8 cellular contexts compared by ENCODE assay signal in the genomic region with DNA sequence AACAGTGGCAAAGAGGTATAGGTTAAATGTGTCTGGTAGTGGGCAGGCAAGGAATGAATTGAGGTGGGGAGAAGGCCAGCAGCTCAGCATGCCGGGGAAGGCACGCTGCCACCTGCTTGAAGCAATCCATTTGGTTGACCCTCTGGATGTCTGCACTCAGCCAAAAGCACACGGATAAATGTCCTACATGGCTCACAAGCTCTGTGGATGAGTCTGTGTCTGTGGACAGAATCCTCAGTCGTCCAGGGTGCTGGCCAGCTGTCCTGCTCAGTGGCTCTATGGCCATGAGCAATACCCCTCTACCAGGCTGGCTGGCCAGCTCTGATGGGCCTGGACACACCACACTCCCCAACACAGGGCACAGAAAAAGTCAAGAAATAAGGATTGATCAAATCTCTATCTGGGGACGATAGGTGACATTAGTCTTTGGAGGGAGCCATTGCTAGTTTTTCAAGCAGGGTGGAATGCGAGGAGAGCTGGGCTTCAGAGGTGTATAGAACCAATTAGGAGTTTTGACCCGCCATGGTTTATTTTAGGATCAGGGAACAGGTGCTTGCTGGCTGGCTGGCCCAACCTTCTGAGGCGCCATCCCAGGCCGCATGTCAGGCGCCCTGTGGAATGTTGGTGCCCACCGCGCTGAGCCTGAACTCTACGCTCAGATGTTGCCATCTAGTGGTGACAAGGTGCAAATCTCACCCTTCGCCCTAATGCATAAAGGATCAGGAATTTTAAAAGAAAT.
DNase-seq lines count a peak whose midpoint lies in the region; ATAC-seq, FAIRE-seq and TF ChIP-seq lines count a peak whose summit lies in the region.

No MANE protein-coding gene starts in this region.

- H3K27ac Mint-ChIP-seq in activated CD8-positive, alpha-beta T cell treated with anti-CD3 and anti-CD28 coated beads, Interleukin-2, amount 10 ng/mL, durations not matched to agents 7 days and 5 days = no peak overlapping the region
- no peak overlapping the region for H3K27ac Mint-ChIP-seq in progenitor cell of endocrine pancreas

- TF ChIP-seq CTCF in progenitor cell of endocrine pancreas (IDR thresholded peaks at IDR 0.05; ENCODE audit: unreplicated experiment) = peak; percentile 96

- peak; percentile 78 for FAIRE-seq in A204.1 (lab: Jason Lieb, UNC)

- no peaks in the 10 kb centered on the region for H3K9me3 Mint-ChIP-seq in activated CD8-positive, alpha-beta T cell treated with anti-CD3 and anti-CD28 coated beads, Interleukin-2, amount 10 ng/mL, durations not matched to agents 7 days and 5 days (ENCODE audit: insufficient read depth)
- no peaks in the 10 kb centered on the region for H3K9me3 Mint-ChIP-seq in progenitor cell of endocrine pancreas (ENCODE audit: low read depth)

- ATAC-seq in activated CD8-positive, alpha-beta T cell treated with anti-CD3 and anti-CD28 coated beads, Interleukin-2, amount 10 ng/mL, durations not matched to agents 7 days and 5 days = no peak
- no peak for ATAC-seq in GM21717 (IDR thresholded peaks at IDR 0.05; ENCODE audit: unreplicated experiment)

- POLR2A ChIA-PET in HEK293T (lab: Yijun Ruan, JAX) = no interaction called here
- POLR2A ChIA-PET in activated CD8-positive, alpha-beta T cell treated with anti-CD3 and anti-CD28 coated beads, Interleukin-2, amount 10 ng/mL, durations not matched to agents 7 days and 5 days (lab: Charles Lee) = no interaction called here

- DNase-seq in EH (ENCODE audit: low read depth) (peak; percentile 74), HEK293T (ENCODE audit: extremely low spot score) (peak; percentile 68), NCI-H1694 (lab: John Stamatoyannopoulos, UW) (peak; percentile 37), glomerular visceral epithelial cell (ENCODE audit: extremely low spot score) (peak; percentile 75), progenitor cell of endocrine pancreas (ENCODE audit: low spot score, unreplicated experiment) (peak; percentile 49)
- DNase-seq in activated CD8-positive, alpha-beta T cell treated with anti-CD3 and anti-CD28 coated beads, Interleukin-2, amount 10 ng/mL, durations not matched to agents 7 days and 5 days = peak; percentile 30

- no peaks in the 10 kb centered on the region for H3K4me1 Mint-ChIP-seq in activated CD8-positive, alpha-beta T cell treated with anti-CD3 and anti-CD28 coated beads, Interleukin-2, amount 10 ng/mL, durations not matched to agents 7 days and 5 days (ENCODE audit: low read depth)
- no peaks in the 10 kb centered on the region for H3K4me1 Mint-ChIP-seq in progenitor cell of endocrine pancreas (ENCODE audit: low read depth)

- no peaks in the 10 kb centered on the region for H3K27me3 Mint-ChIP-seq in activated CD8-positive, alpha-beta T cell treated with anti-CD3 and anti-CD28 coated beads, Interleukin-2, amount 10 ng/mL, durations not matched to agents 7 days and 5 days (ENCODE audit: low read depth)
- peaks cover 3% of the 10 kb centered on the region for H3K27me3 Mint-ChIP-seq in progenitor cell of endocrine pancreas

- H3K4me3 Mint-ChIP-seq in activated CD8-positive, alpha-beta T cell treated with anti-CD3 and anti-CD28 coated beads, Interleukin-2, amount 10 ng/mL, durations not matched to agents 7 days and 5 days = no peak overlapping the region
- H3K4me3 Mint-ChIP-seq in progenitor cell of endocrine pancreas (ENCODE audit: low read depth) = no peak overlapping the region

- CTCF ChIA-PET in HEK293T (lab: Yijun Ruan, JAX) = interaction anchor here (3.2 kb wide), 1 partner anchor 1166 kb away, joined by 13 read pairs; the partner anchor contains the start of gene IGFBP3
- CTCF ChIA-PET in activated CD8-positive, alpha-beta T cell treated with anti-CD3 and anti-CD28 coated beads, Interleukin-2, amount 10 ng/mL, durations not matched to agents 7 days and 5 days (lab: Charles Lee) = interaction anchor here (0.8 to 3.4 kb wide), 4 partner anchors 1165 to 1198 kb away, joined by 3 to 22 read pairs (median 4); no protein-coding TSS in a partner anchor

- no peaks in the 10 kb centered on the region for H3K36me3 Mint-ChIP-seq in activated CD8-positive, alpha-beta T cell treated with anti-CD3 and anti-CD28 coated beads, Interleukin-2, amount 10 ng/mL, durations not matched to agents 7 days and 5 days (ENCODE audit: low read depth)
- H3K36me3 Mint-ChIP-seq in progenitor cell of endocrine pancreas (ENCODE audit: insufficient read depth) = no peaks in the 10 kb centered on the region

TF ChIP-seq in HEK293T, 16 proteins besides CTCF, POLR2A, EP300 and RAD21:
- TF ChIP-seq LEF1 (IDR thresholded peaks at IDR 0.05; ENCODE audit: borderline replicate concordance) (no peak), NFRKB (IDR thresholded peaks at IDR 0.05) (no peak), SUZ12 (IDR thresholded peaks at IDR 0.05) (no peak), ELF4 (IDR thresholded peaks at IDR 0.05) (no peak), BHLHE40 (IDR thresholded peaks at IDR 0.05; ENCODE audit: borderline replicate concordance) (no peak), ZNF384 (IDR thresholded peaks at IDR 0.05) (no peak), TARDBP (IDR thresholded peaks at IDR 0.05) (no peak), FOXM1 (IDR thresholded peaks at IDR 0.05; ENCODE audit: borderline replicate concordance) (no peak), ARNT (IDR thresholded peaks at IDR 0.05) (no peak), SP1 (IDR thresholded peaks at IDR 0.05) (no peak)
- TF ChIP-seq, protein P1, sequence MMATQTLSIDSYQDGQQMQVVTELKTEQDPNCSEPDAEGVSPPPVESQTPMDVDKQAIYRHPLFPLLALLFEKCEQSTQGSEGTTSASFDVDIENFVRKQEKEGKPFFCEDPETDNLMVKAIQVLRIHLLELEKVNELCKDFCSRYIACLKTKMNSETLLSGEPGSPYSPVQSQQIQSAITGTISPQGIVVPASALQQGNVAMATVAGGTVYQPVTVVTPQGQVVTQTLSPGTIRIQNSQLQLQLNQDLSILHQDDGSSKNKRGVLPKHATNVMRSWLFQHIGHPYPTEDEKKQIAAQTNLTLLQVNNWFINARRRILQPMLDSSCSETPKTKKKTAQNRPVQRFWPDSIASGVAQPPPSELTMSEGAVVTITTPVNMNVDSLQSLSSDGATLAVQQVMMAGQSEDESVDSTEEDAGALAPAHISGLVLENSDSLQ (IDR thresholded peaks at IDR 0.05) = no peak
